ENCODE assay signal across 1 cellular context in genomic region chr19:1167687-1168561, GRCh38.
TF ChIP-seq lines count a peak whose summit lies in the region.

No MANE protein-coding gene starts in this region.

TF ChIP-seq in GM23338, 12 proteins besides CTCF, POLR2A, EP300 and RAD21 (continued from another document):
- TF ChIP-seq ZNF462 (CRISPR knock-in tag; IDR thresholded peaks at IDR 0.05) (no peak), EZH2 (IDR thresholded peaks at IDR 0.05; ENCODE audit: low read depth, unreplicated experiment) (no peak)
TF ChIP-seq in GM23338: peak in this region for 0.
